In the genomic region with DNA sequence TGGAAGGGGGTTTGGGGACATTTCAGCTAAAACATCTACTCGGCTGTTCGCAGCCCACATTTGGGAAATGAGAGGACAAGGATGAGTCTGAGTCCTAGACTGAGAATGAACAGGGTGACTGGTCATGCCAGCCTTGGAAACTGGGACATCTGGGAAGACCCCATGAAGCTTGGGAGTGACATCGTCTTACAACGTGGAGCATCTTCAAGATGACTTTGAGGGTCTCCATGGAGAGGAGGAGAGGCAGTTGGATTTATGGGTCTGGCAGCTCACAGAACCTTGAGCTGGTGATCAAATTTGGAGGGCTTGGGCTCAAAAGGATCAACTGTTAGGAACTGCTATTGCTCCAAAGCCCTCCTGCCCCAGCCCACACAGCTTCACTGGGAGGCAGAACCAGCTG, we compare ENCODE assay signal across 1 cellular context.
TF ChIP-seq lines count a peak whose summit lies in the region.

No MANE protein-coding gene starts in this region.

TF ChIP-seq in H1, 55 proteins besides CTCF, POLR2A, EP300 and RAD21:
- TF ChIP-seq POLR2AphosphoS5 (IDR thresholded peaks at IDR 0.05; ENCODE audit: low read depth, low read length): peak; percentile 69
